14 cellular contexts compared by ENCODE assay signal in the genomic region with DNA sequence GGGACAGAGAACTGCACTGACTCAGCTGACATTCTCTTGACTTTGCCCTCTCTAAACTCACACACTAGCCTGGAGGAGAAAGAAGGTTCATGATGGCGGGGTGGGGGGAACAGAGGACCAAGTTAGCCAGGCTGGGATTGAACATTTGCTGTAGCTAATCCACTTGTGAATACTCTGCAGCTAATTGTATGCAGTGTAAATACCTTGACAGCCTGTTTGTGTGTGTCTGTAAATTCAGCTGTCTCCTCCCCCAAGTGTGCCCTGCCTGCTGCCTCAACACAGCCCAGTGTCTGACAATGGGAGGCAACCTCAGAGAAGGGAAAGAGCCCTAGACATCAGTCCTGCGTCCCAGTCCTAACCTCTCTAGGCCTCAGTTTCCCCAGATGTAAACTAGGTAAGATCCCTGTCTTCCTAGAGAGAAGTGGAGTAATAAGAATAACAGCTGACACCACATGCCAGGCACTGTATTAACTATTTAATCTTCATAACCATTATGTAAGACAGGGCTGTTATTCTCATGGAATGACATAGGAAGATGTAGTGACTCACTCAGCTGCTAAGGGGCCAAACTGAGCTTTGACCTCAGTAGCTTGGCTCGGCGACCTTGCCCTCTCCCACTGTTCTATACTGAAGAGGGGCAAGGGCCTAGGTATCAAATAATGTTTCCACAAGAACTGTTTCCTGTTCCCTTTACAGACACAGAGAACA. TPM values are rescaled to one million over a fixed set of nuclear protein-coding genes. Genes with fewer than 3 reads are reported as not detected.
A peak's percentile ranks its signal among the peaks of the same experiment; 100 is the strongest.
DNase-seq lines count a peak whose midpoint lies in the region; ATAC-seq and TF ChIP-seq lines count a peak whose summit lies in the region.
"Had no signal": no experiment of that assay in that cellular context is flagged by ENCODE, and none has a peak within 500 bp of the region (broad histone marks: within the 10 kb centered on the region; RNA-seq: fewer than 3 reads in every experiment).

No MANE protein-coding gene starts in this region.

- H3K27ac Mint-ChIP-seq in activated CD4-positive, alpha-beta memory T cell treated with anti-CD3 and anti-CD28 coated beads, Interleukin-2, amount 10 ng/mL, durations not matched to agents 7 days and 5 days, result peak overlapping the region; percentile 18
- H3K27ac Mint-ChIP-seq in activated CD4-positive, alpha-beta memory T cell treated with anti-CD3 and anti-CD28 coated beads for 36 hours, result no peak overlapping the region
- no peak overlapping the region for H3K27ac Mint-ChIP-seq in activated naive CD8-positive, alpha-beta T cell treated with anti-CD3 and anti-CD28 coated beads, Interleukin-2, amount 10 ng/mL, durations not matched to agents 7 days and 5 days

- H3K27me3 ChIP-seq in osteoblast (ENCODE audit: insufficient read depth, low read length), result peaks cover 15% of the 10 kb centered on the region

- H3K4me1 ChIP-seq in HEK293 (ENCODE audit: control insufficient read depth, insufficient read depth, low read length), result peaks cover 16% of the 10 kb centered on the region
- peaks cover 32% of the 10 kb centered on the region for H3K4me1 ChIP-seq in osteoblast (ENCODE audit: insufficient read depth, low read length)

- peaks cover under 1% of the 10 kb centered on the region for H3K79me2 ChIP-seq in osteoblast (ENCODE audit: insufficient read depth, low read length)

- H2AFZ ChIP-seq in osteoblast (ENCODE audit: low read length), result no peak overlapping the region

- no peaks in the 10 kb centered on the region for H3K9me3 ChIP-seq in HEK293 (ENCODE audit: control insufficient read depth, insufficient read depth, low read depth, low read length)
- no peaks in the 10 kb centered on the region for H3K9me3 ChIP-seq in osteoblast (ENCODE audit: low read depth, low read length)
- H3K9me3 ChIP-seq: psoas muscle, thoracic aorta had no signal

- CTCF ChIA-PET in activated CD4-positive, alpha-beta memory T cell treated with anti-CD3 and anti-CD28 coated beads, Interleukin-2, amount 10 ng/mL, durations not matched to agents 7 days and 5 days (lab: Charles Lee), result interaction anchor here (0.6 to 1.0 kb wide), 3 partner anchors 13 to 549 kb away, joined by 3 read pairs; no protein-coding TSS in a partner anchor
- CTCF ChIA-PET in activated CD4-positive, alpha-beta memory T cell treated with anti-CD3 and anti-CD28 coated beads for 36 hours (lab: Charles Lee), result interaction anchor here (1.0 to 1.7 kb wide), 4 partner anchors 9 to 92 kb away, joined by 3 to 8 read pairs (median 4); no protein-coding TSS in a partner anchor
- CTCF ChIA-PET in HEK293 (lab: Yijun Ruan, JAX), result interaction anchor here (0.5 to 2.0 kb wide), 10 partner anchors 8 to 962 kb away, joined by 3 to 5 read pairs (median 4); no protein-coding TSS in a partner anchor

- POLR2A ChIA-PET in activated CD4-positive, alpha-beta memory T cell treated with anti-CD3 and anti-CD28 coated beads, Interleukin-2, amount 10 ng/mL, durations not matched to agents 7 days and 5 days (lab: Charles Lee), result interaction anchor here (0.7 kb wide), 1 partner anchor 650 kb away, joined by 3 read pairs; no protein-coding TSS in a partner anchor
- POLR2A ChIA-PET in activated CD4-positive, alpha-beta memory T cell treated with anti-CD3 and anti-CD28 coated beads for 36 hours (lab: Charles Lee), result no interaction called here
- POLR2A ChIA-PET in HEK293 (lab: Yijun Ruan, JAX), result no interaction called here
- POLR2A ChIA-PET in activated naive CD8-positive, alpha-beta T cell treated with anti-CD3 and anti-CD28 coated beads, Interleukin-2, amount 10 ng/mL, durations not matched to agents 7 days and 5 days (lab: Charles Lee), result interaction anchor here (1.4 kb wide), 1 partner anchor 267 kb away, joined by 3 read pairs; no protein-coding TSS in a partner anchor

- peaks cover 7% of the 10 kb centered on the region for H3K36me3 Mint-ChIP-seq in activated CD4-positive, alpha-beta memory T cell treated with anti-CD3 and anti-CD28 coated beads, Interleukin-2, amount 10 ng/mL, durations not matched to agents 7 days and 5 days (ENCODE audit: low read depth)
- peaks cover 1% of the 10 kb centered on the region for H3K36me3 Mint-ChIP-seq in activated CD4-positive, alpha-beta memory T cell treated with anti-CD3 and anti-CD28 coated beads for 36 hours
- H3K36me3 Mint-ChIP-seq in activated naive CD8-positive, alpha-beta T cell treated with anti-CD3 and anti-CD28 coated beads, Interleukin-2, amount 10 ng/mL, durations not matched to agents 7 days and 5 days, result peaks cover 3% of the 10 kb centered on the region

- no peak overlapping the region for H3K27ac ChIP-seq in HEK293 (ENCODE audit: extremely low read depth, low read depth, low read length)
- H3K27ac ChIP-seq in osteoblast (ENCODE audit: low read depth, low read length), result no peak overlapping the region
- no peak overlapping the region for H3K27ac ChIP-seq in substantia nigra (ENCODE audit: low read depth, low read length, poor library complexity, severe bottlenecking)
- H3K27ac ChIP-seq: psoas muscle had no signal

- ATAC-seq in activated naive CD8-positive, alpha-beta T cell treated with anti-CD3 and anti-CD28 coated beads, Interleukin-2, amount 10 ng/mL, durations not matched to agents 7 days and 5 days (ENCODE audit: low read depth), result no peak
- ATAC-seq: psoas muscle had no signal

- H3K4me1 Mint-ChIP-seq in activated CD4-positive, alpha-beta memory T cell treated with anti-CD3 and anti-CD28 coated beads, Interleukin-2, amount 10 ng/mL, durations not matched to agents 7 days and 5 days, result peaks cover 29% of the 10 kb centered on the region
- H3K4me1 Mint-ChIP-seq in activated CD4-positive, alpha-beta memory T cell treated with anti-CD3 and anti-CD28 coated beads for 36 hours (ENCODE audit: low read depth), result peaks cover 19% of the 10 kb centered on the region
- peaks cover 23% of the 10 kb centered on the region for H3K4me1 Mint-ChIP-seq in activated naive CD8-positive, alpha-beta T cell treated with anti-CD3 and anti-CD28 coated beads, Interleukin-2, amount 10 ng/mL, durations not matched to agents 7 days and 5 days

- H3K4me3 ChIP-seq in HEK293 (ENCODE audit: low read depth, low read length), result no peak overlapping the region
- H3K4me3 ChIP-seq in osteoblast (ENCODE audit: insufficient read depth, low read length), result no peak overlapping the region
- H3K4me3 ChIP-seq: psoas muscle, thoracic aorta had no signal

- no peaks in the 10 kb centered on the region for H3K9me3 Mint-ChIP-seq in activated CD4-positive, alpha-beta memory T cell treated with anti-CD3 and anti-CD28 coated beads, Interleukin-2, amount 10 ng/mL, durations not matched to agents 7 days and 5 days
- H3K9me3 Mint-ChIP-seq in activated CD4-positive, alpha-beta memory T cell treated with anti-CD3 and anti-CD28 coated beads for 36 hours, result no peaks in the 10 kb centered on the region
- H3K9me3 Mint-ChIP-seq in activated naive CD8-positive, alpha-beta T cell treated with anti-CD3 and anti-CD28 coated beads, Interleukin-2, amount 10 ng/mL, durations not matched to agents 7 days and 5 days, result no peaks in the 10 kb centered on the region

- H3K27me3 Mint-ChIP-seq in activated CD4-positive, alpha-beta memory T cell treated with anti-CD3 and anti-CD28 coated beads, Interleukin-2, amount 10 ng/mL, durations not matched to agents 7 days and 5 days, result peaks cover 6% of the 10 kb centered on the region
- peaks cover 9% of the 10 kb centered on the region for H3K27me3 Mint-ChIP-seq in activated CD4-positive, alpha-beta memory T cell treated with anti-CD3 and anti-CD28 coated beads for 36 hours
- peaks cover 30% of the 10 kb centered on the region for H3K27me3 Mint-ChIP-seq in activated naive CD8-positive, alpha-beta T cell treated with anti-CD3 and anti-CD28 coated beads, Interleukin-2, amount 10 ng/mL, durations not matched to agents 7 days and 5 days

- H3K4me2 ChIP-seq in osteoblast (ENCODE audit: insufficient read depth, low read length), result no peak overlapping the region

- intact Hi-C loops in activated CD4-positive, alpha-beta memory T cell treated with anti-CD3 and anti-CD28 coated beads for 36 hours (cut with micrococcal nuclease), result loop anchor here (5.0 to 10.0 kb wide), 3 partner anchors 164 to 974 kb away; no protein-coding TSS in a partner anchor

- H4K20me1 ChIP-seq in osteoblast (ENCODE audit: insufficient read depth, low read length), result peaks cover 6% of the 10 kb centered on the region

- H3K4me3 Mint-ChIP-seq in activated CD4-positive, alpha-beta memory T cell treated with anti-CD3 and anti-CD28 coated beads, Interleukin-2, amount 10 ng/mL, durations not matched to agents 7 days and 5 days, result peak overlapping the region; percentile 94
- H3K4me3 Mint-ChIP-seq in activated CD4-positive, alpha-beta memory T cell treated with anti-CD3 and anti-CD28 coated beads for 36 hours, result no peak overlapping the region
- peak overlapping the region; percentile 46 for H3K4me3 Mint-ChIP-seq in activated naive CD8-positive, alpha-beta T cell treated with anti-CD3 and anti-CD28 coated beads, Interleukin-2, amount 10 ng/mL, durations not matched to agents 7 days and 5 days

- H3K36me3 ChIP-seq in HEK293 (ENCODE audit: control insufficient read depth in 2 of 2, insufficient read depth in 1 of 2, low read length in 2 of 2), result no peaks in the 10 kb centered on the region
- no peaks in the 10 kb centered on the region for H3K36me3 ChIP-seq in osteoblast (ENCODE audit: insufficient read depth, low read length)
- H3K36me3 ChIP-seq: thoracic aorta had no signal

- no peak for DNase-seq in activated CD4-positive, alpha-beta memory T cell treated with anti-CD3 and anti-CD28 coated beads, Interleukin-2, amount 10 ng/mL, durations not matched to agents 7 days and 5 days
- no peak for DNase-seq in activated CD4-positive, alpha-beta memory T cell treated with anti-CD3 and anti-CD28 coated beads for 36 hours
- no peak for DNase-seq in activated naive CD8-positive, alpha-beta T cell treated with anti-CD3 and anti-CD28 coated beads, Interleukin-2, amount 10 ng/mL, durations not matched to agents 7 days and 5 days
- peak; percentile 60 for DNase-seq in osteoblast (ENCODE audit: insufficient read length, low spot score, missing footprints)
- no peak for DNase-seq in HuH-7.5 (ENCODE audit: low spot score)
- DNase-seq in NCI-H526 (lab: John Stamatoyannopoulos, UW), result no peak
- DNase-seq in substantia nigra (lab: John Stamatoyannopoulos, UW), result no peak
- DNase-seq: activated CD4-positive, alpha-beta T cell treated with anti-CD3 and anti-CD28 coated beads for 1 hour; effector CD8-positive, alpha-beta T cell; psoas muscle; stimulated activated CD4-positive, alpha-beta T cell treated with anti-CD3 and anti-CD28 coated beads, Interleukin-15, amount 100 ng/mL, for 24 hours; SW 1271 had no signal

- TF ChIP-seq CTCF in HEK293 (tag by site-specific recombination; IDR thresholded peaks at IDR 0.05), result no peak
- TF ChIP-seq CTCF in osteoblast (IDR thresholded peaks at IDR 0.05; ENCODE audit: extremely low read depth, low read depth, low read length), result no peak

RNA-seq across cellular contexts. Expression of gene MDGA1, which starts 2.7 kb away (rescaled TPM):
- total RNA-seq in activated CD4-positive, alpha-beta memory T cell treated with anti-CD3 and anti-CD28 coated beads, Interleukin-2, amount 10 ng/mL, durations not matched to agents 7 days and 5 days, result 10 to 100 TPM; 35.1 to 38.0 TPM
- total RNA-seq in activated CD4-positive, alpha-beta memory T cell treated with anti-CD3 and anti-CD28 coated beads for 36 hours, result 1 to 10 TPM; 4.3 TPM
- total RNA-seq in activated naive CD8-positive, alpha-beta T cell treated with anti-CD3 and anti-CD28 coated beads, Interleukin-2, amount 10 ng/mL, durations not matched to agents 7 days and 5 days, result 10 to 100 TPM; 16.4 to 23.0 TPM
- 6.2 and 10.6 TPM in 2 replicates for total RNA-seq in osteoblast

Comparison
In these comparisons a context has a peak if more than half of its experiments do, and no peak if none do; other contexts are left out.
1. POLR2A ChIA-PET loops: an anchor here in activated CD4-positive, alpha-beta memory T cell treated with anti-CD3 and anti-CD28 coated beads, Interleukin-2, amount 10 ng/mL, durations not matched to agents 7 days and 5 days (0.7 kb wide) and activated naive CD8-positive, alpha-beta T cell treated with anti-CD3 and anti-CD28 coated beads, Interleukin-2, amount 10 ng/mL, durations not matched to agents 7 days and 5 days (1.4 kb wide); none called in activated CD4-positive, alpha-beta memory T cell treated with anti-CD3 and anti-CD28 coated beads for 36 hours and HEK293.